ENCODE assay signal across 11 cellular contexts in genomic region chr5:54021413-54022155, GRCh38.
A peak's percentile ranks its signal among the peaks of the same experiment; 100 is the strongest.
DNase-seq lines count a peak whose midpoint lies in the region; ATAC-seq lines count a peak whose summit lies in the region.
"Had no signal": no experiment of that assay in that cellular context is flagged by ENCODE, and none has a peak within 500 bp of the region (broad histone marks: within the 10 kb centered on the region; RNA-seq: fewer than 3 reads in every experiment).

No MANE protein-coding gene starts in this region.

- peaks cover 31% of the 10 kb centered on the region for H3K4me1 ChIP-seq in mesodermal cell (ENCODE audit: control insufficient read depth, insufficient read depth, low read length, poor library complexity, severe bottlenecking)

- peak overlapping the region; percentile 89 for H3K27ac Mint-ChIP-seq in activated naive CD8-positive, alpha-beta T cell treated with anti-CD3 and anti-CD28 coated beads for 36 hours

- H3K4me1 Mint-ChIP-seq in activated naive CD8-positive, alpha-beta T cell treated with anti-CD3 and anti-CD28 coated beads for 36 hours = peaks cover 28% of the 10 kb centered on the region

- 61 to 67% methylated on average over 1 to 2 of the region's 5 CpGs for WGBS in mesodermal cell (ENCODE audit: insufficient coverage in 2 of 2), 2 experiments

- ATAC-seq in HG03460 (IDR thresholded peaks at IDR 0.05; ENCODE audit: unreplicated experiment) = no peak

- DNase-seq in GM04504 (ENCODE audit: low read depth) (peak; percentile 11), MV-4-11 (lab: John Stamatoyannopoulos, UW) (peak; percentile 67), epidermal melanocyte (ENCODE audit: insufficient read length, low spot score) (no peak), ACHN (no peak), NCI-H82 (lab: John Stamatoyannopoulos, UW) (no peak)
- no peak for DNase-seq in activated naive CD8-positive, alpha-beta T cell treated with anti-CD3 and anti-CD28 coated beads for 36 hours
- DNase-seq: NCI-H446 treated with DMSO at 0.1 percent for 48 hours, retina had no signal

- H3K27me3 Mint-ChIP-seq in activated naive CD8-positive, alpha-beta T cell treated with anti-CD3 and anti-CD28 coated beads for 36 hours = no peaks in the 10 kb centered on the region

- H3K4me3 Mint-ChIP-seq in activated naive CD8-positive, alpha-beta T cell treated with anti-CD3 and anti-CD28 coated beads for 36 hours = peak overlapping the region; percentile 73

- H3K4me3 ChIP-seq in mesodermal cell (ENCODE audit: extremely low read depth, insufficient read depth, low read length, poor library complexity, severe bottlenecking) = no peak overlapping the region

- H3K36me3 Mint-ChIP-seq in activated naive CD8-positive, alpha-beta T cell treated with anti-CD3 and anti-CD28 coated beads for 36 hours = peaks cover 17% of the 10 kb centered on the region

- in situ Hi-C loops in ACHN (cut with HindIII; ENCODE audit: low pct_ligation_motif_present, low pct_unique_long_range_greater_than_20kb, low sequenced_read_pairs) = no loop called here

- peak overlapping the region; percentile 76 for H3K27ac ChIP-seq in mesodermal cell (ENCODE audit: low read depth, low read length, severe bottlenecking)
- H3K27ac ChIP-seq: VCaP had no signal

- no peaks in the 10 kb centered on the region for H3K9me3 Mint-ChIP-seq in activated naive CD8-positive, alpha-beta T cell treated with anti-CD3 and anti-CD28 coated beads for 36 hours

- no peaks in the 10 kb centered on the region for H3K9me3 ChIP-seq in mesodermal cell (ENCODE audit: control insufficient read depth, low read length)

- no peaks in the 10 kb centered on the region for H3K36me3 ChIP-seq in mesodermal cell (ENCODE audit: control insufficient read depth, insufficient read depth, low read length)

Comparison
In these comparisons a context has a peak if more than half of its experiments do, and no peak if none do; other contexts are left out.
1. DNase-seq: peak in GM04504 (single experiment) and MV-4-11 (single experiment); none in activated naive CD8-positive, alpha-beta T cell treated with anti-CD3 and anti-CD28 coated beads for 36 hours (single experiment), epidermal melanocyte (single experiment), ACHN (single experiment) and NCI-H82 (single experiment).